ENCODE assay signal across 20 cellular contexts in the genomic region with DNA sequence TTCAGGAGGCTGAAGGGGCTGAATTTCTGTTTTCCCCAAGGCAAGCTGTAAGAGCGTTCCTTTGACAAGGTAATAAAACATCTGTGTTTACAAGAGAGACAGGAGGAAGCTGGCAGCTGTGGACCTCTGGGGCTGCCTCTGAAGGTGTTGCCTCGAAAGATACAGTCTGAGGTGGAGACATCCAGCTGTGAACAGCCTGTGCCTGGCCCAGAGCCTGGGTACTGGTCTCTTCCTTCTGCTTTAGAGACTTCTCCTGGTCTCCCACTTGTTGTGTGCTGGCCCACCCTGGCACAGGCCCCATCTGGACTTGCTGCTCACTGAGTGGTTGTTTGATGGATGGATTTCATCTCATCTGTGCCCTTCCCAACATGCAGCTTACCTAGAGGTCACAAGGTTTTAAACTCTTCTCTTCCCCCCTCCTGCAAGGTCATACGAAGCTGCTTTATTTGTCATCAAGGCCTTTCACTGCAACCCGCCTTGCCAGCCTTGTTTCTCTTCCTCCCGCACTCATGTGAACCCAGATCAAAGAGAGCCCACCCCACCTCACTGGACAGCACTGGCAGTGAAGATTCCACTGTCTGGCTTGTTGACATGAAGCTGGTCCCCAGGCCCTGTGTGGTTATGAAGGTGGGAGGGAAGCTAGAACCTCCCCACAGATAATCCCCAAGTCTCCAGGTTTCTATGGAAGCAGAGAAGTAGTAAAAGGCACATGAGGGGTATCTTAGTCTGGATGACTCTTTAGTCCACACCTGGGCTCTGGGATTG. TPM values are rescaled to one million over a fixed set of nuclear protein-coding genes. Genes with fewer than 3 reads are reported as not detected.
A peak's percentile ranks its signal among the peaks of the same experiment; 100 is the strongest.
DNase-seq lines count a peak whose midpoint lies in the region; ATAC-seq and TF ChIP-seq lines count a peak whose summit lies in the region.
"Had no signal": no experiment of that assay in that cellular context is flagged by ENCODE, and none has a peak within 500 bp of the region (broad histone marks: within the 10 kb centered on the region; RNA-seq: fewer than 3 reads in every experiment).

No MANE protein-coding gene starts in this region.

- no peaks in the 10 kb centered on the region for H3K36me3 Mint-ChIP-seq in brain
- no peaks in the 10 kb centered on the region for H3K36me3 Mint-ChIP-seq in naive thymus-derived CD4-positive, alpha-beta T cell
- H3K36me3 Mint-ChIP-seq: CD4-positive, CD25-positive, alpha-beta regulatory T cell had no signal

- H3K4me1 ChIP-seq in naive thymus-derived CD4-positive, alpha-beta T cell (ENCODE audit: control insufficient read depth in 2 of 2, insufficient read depth in 2 of 2, low read length in 2 of 2) = no peaks in the 10 kb centered on the region
- H3K4me1 ChIP-seq: BE2C, Caco-2 had no signal

- POLR2A ChIA-PET in naive thymus-derived CD4-positive, alpha-beta T cell (lab: Charles Lee) = no interaction called here

- TF ChIP-seq CTCF in brain (conservative IDR thresholded peaks at IDR 0.05) = no peak

- H3K27me3 Mint-ChIP-seq in brain = no peaks in the 10 kb centered on the region
- peaks cover 0 to 3% (median 0%) of the 10 kb centered on the region in 5 donors for H3K27me3 Mint-ChIP-seq in naive thymus-derived CD4-positive, alpha-beta T cell

- intact Hi-C loops in naive thymus-derived CD4-positive, alpha-beta T cell (cut with micrococcal nuclease) = no loop called here

- no peaks in the 10 kb centered on the region for H3K36me3 ChIP-seq in naive thymus-derived CD4-positive, alpha-beta T cell (ENCODE audit: control insufficient read depth in 2 of 3, insufficient read depth in 3 of 3, low read length in 3 of 3)
- H3K36me3 ChIP-seq: BE2C had no signal

- H3K4me1 Mint-ChIP-seq in brain = peaks cover 76% of the 10 kb centered on the region
- H3K4me1 Mint-ChIP-seq in naive thymus-derived CD4-positive, alpha-beta T cell = peaks cover 0 to 2% (median 0%) of the 10 kb centered on the region in 7 donors
- H3K4me1 Mint-ChIP-seq: CD4-positive, CD25-positive, alpha-beta regulatory T cell had no signal

- H3K27me3 ChIP-seq in naive thymus-derived CD4-positive, alpha-beta T cell (ENCODE audit: control insufficient read depth in 2 of 2, insufficient read depth in 2 of 2, low read length in 2 of 2) = no peaks in the 10 kb centered on the region
- H3K27me3 ChIP-seq: BE2C had no signal

- peak; percentile 27 for ATAC-seq in naive thymus-derived CD4-positive, alpha-beta T cell
- ATAC-seq in GM19452 (IDR thresholded peaks at IDR 0.05; ENCODE audit: unreplicated experiment) = no peak
- ATAC-seq: K562, SK-N-SH treated with all-trans-retinoic acid at 6 μM for 48 hours had no signal

- H3K27ac ChIP-seq in naive thymus-derived CD4-positive, alpha-beta T cell (ENCODE audit: low read depth, low read length) = no peak overlapping the region

- H3K4me3 ChIP-seq in naive thymus-derived CD4-positive, alpha-beta T cell (ENCODE audit: low read length) = no peak overlapping the region
- H3K4me3 ChIP-seq: K562 had no signal

- peak; percentile 20 for DNase-seq in NCI-H146 (lab: John Stamatoyannopoulos, UW)
- DNase-seq in NCI-H146 treated with DMSO at 0.1 percent for 48 hours (lab: John Stamatoyannopoulos, UW; ENCODE audit: unreplicated experiment) = no peak
- peak; percentile 14 for DNase-seq in COR-L47 (lab: John Stamatoyannopoulos, UW)
- no peak for DNase-seq in naive thymus-derived CD4-positive, alpha-beta T cell
- DNase-seq in central memory CD4-positive, alpha-beta T cell = no peak
- DNase-seq in anterior cingulate cortex (lab: John Stamatoyannopoulos, UW) = no peak
- DNase-seq: BE2C; Caco-2; CD4-positive, CD25-positive, alpha-beta regulatory T cell; NCI-H1105; NCI-H1694 treated with DMSO at 0.1 percent for 48 hours; NCI-H2107; NCI-H226; NCI-H526; NK-92 treated with Interleukin-12 subunit alpha and Interleukin-12 subunit beta, amount 100 ng/mL, for 24 hours; SIG-M5 had no signal

- peak overlapping the region in 3 of 5 experiments; percentile 11 to 44 (median 21) for H3K27ac Mint-ChIP-seq in brain
- H3K27ac Mint-ChIP-seq in naive thymus-derived CD4-positive, alpha-beta T cell = peak overlapping the region in 1 of 9 donors; percentile 8
- H3K27ac Mint-ChIP-seq: CD4-positive, CD25-positive, alpha-beta regulatory T cell had no signal

- H3K4me3 Mint-ChIP-seq in brain = no peak overlapping the region
- H3K4me3 Mint-ChIP-seq in naive thymus-derived CD4-positive, alpha-beta T cell = no peak overlapping the region
- H3K4me3 Mint-ChIP-seq: CD4-positive, CD25-positive, alpha-beta regulatory T cell had no signal

- CTCF ChIA-PET in naive thymus-derived CD4-positive, alpha-beta T cell (lab: Charles Lee) = no interaction called here

- H3K9me3 Mint-ChIP-seq in brain = peaks cover 0 to 7% (median 0%) of the 10 kb centered on the region in 5 experiments
- no peaks in the 10 kb centered on the region for H3K9me3 Mint-ChIP-seq in naive thymus-derived CD4-positive, alpha-beta T cell
- H3K9me3 Mint-ChIP-seq: CD4-positive, CD25-positive, alpha-beta regulatory T cell had no signal

- H3K9me3 ChIP-seq in naive thymus-derived CD4-positive, alpha-beta T cell (ENCODE audit: control insufficient read depth in 2 of 3, low read length in 3 of 3) = no peaks in the 10 kb centered on the region
- H3K9me3 ChIP-seq: BE2C, Caco-2 had no signal

RNA-seq across cellular contexts. Expression of a gene that starts 35.0 kb away (rescaled TPM):
- 19.7 TPM for polyA plus RNA-seq in brain (ENCODE audit: insufficient read depth, low read depth, low replicate concordance)
- 10 to 100 TPM in 1 of 5 experiments, 1 to 10 TPM in 4; 1.9 to 13.4 (median 3.8) TPM for total RNA-seq in naive thymus-derived CD4-positive, alpha-beta T cell
- 10 to 100 TPM in 1 of 2 donors, 1 to 10 TPM in 1; 6.5 to 10.7 TPM for polyA plus RNA-seq in naive thymus-derived CD4-positive, alpha-beta T cell

Comparison
In these comparisons a context has a peak if more than half of its experiments do, and no peak if none do; other contexts are left out.
1. DNase-seq: peak in NCI-H146 (single experiment) and COR-L47 (single experiment); none in NCI-H146 treated with DMSO at 0.1 percent for 48 hours (single experiment), naive thymus-derived CD4-positive, alpha-beta T cell (0 of 9), central memory CD4-positive, alpha-beta T cell (single experiment) and anterior cingulate cortex (0 of 58).